Comparison of ENCODE assay signal across 18 cellular contexts in genomic region chr10:78726171-78726570, GRCh38.
"Had no signal": no experiment of that assay in that cellular context is flagged by ENCODE, and none has a peak within 500 bp of the region (broad histone marks: within the 10 kb centered on the region; RNA-seq: fewer than 3 reads in every experiment).

No MANE protein-coding gene starts in this region.

- DNase-seq: colonic mucosa; dermis blood vessel endothelial cell; dorsolateral prefrontal cortex; effector CD4-positive, alpha-beta T cell; effector memory CD4-positive, alpha-beta T cell; foreskin keratinocyte; heart left ventricle; hypothalamus; immature natural killer cell; left colon; left lung; left ventricle myocardium superior; lower lobe of right lung; mesenchymal stem cell; mucosa of descending colon had no signal

- H3K27me3 ChIP-seq: colonic mucosa, esophagus muscularis mucosa, gastroesophageal sphincter, heart left ventricle, hepatocyte, left lung had no signal

- H3K4me1 ChIP-seq: colonic mucosa, foreskin keratinocyte, left lung, lower lobe of right lung had no signal

- H2AFZ ChIP-seq: hepatocyte had no signal

- H3K9me3 ChIP-seq: colonic mucosa, esophagus muscularis mucosa, gastroesophageal sphincter, heart left ventricle, left lung, lower lobe of right lung, mucosa of descending colon had no signal

- H3K4me2 ChIP-seq: hepatocyte had no signal

- H3K4me3 ChIP-seq: colonic mucosa, dorsolateral prefrontal cortex, esophagus muscularis mucosa, gastroesophageal sphincter, heart left ventricle, hepatocyte, left lung, lower lobe of right lung, mucosa of descending colon had no signal

- H3K36me3 ChIP-seq: colonic mucosa, esophagus muscularis mucosa, gastroesophageal sphincter, heart left ventricle, left lung, lower lobe of right lung had no signal

- H3K27ac ChIP-seq: colonic mucosa, dorsolateral prefrontal cortex, esophagus muscularis mucosa, foreskin keratinocyte, gastroesophageal sphincter, hepatocyte, left lung, lower lobe of right lung had no signal

- H3K79me2 ChIP-seq: hepatocyte had no signal
